ENCODE assay signal across 20 cellular contexts in the genomic region with DNA sequence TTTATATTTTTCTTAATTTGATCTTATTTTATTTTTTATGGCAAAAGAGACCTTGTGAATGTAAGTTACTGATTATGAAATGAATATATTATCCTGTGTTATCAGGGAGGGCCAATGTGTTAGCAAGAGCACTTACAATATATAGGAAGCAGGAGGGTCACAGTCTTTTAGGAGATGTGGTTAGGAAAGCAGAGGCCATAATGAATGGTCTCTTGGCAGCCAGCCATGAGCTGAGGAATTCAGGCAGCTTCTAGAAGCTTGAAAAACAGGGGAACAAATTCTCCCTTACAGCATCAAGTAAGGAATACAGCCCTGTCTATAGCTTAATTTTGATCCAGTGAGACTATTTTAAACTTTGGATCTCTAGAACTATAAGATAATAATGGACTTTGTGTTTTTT.
DNase-seq lines count a peak whose midpoint lies in the region; ATAC-seq and TF ChIP-seq lines count a peak whose summit lies in the region.
"Had no signal": no experiment of that assay in that cellular context is flagged by ENCODE, and none has a peak within 500 bp of the region (broad histone marks: within the 10 kb centered on the region; RNA-seq: fewer than 3 reads in every experiment).

No MANE protein-coding gene starts in this region.

- no peak overlapping the region for H2BK15ac ChIP-seq in IMR-90 (ENCODE audit: low read depth, low read length)

- in situ Hi-C loops in IMR-90 (cut with MboI; ENCODE audit: low sequenced_read_pairs): no loop called here

- no peaks in the 10 kb centered on the region for H3K4me1 Mint-ChIP-seq in chondrocyte (ENCODE audit: low read depth)
- H3K4me1 Mint-ChIP-seq: activated B cell treated with CpG ODN at 0.5 μM for 24 hours; activated naive CD8-positive, alpha-beta T cell treated with anti-CD3 and anti-CD28 coated beads for 36 hours; central memory CD8-positive, alpha-beta T cell had no signal

- TF ChIP-seq CTCF in AG10803 (conservative IDR thresholded peaks at IDR 0.05; ENCODE audit: low read length) (no peak), IMR-90 (conservative IDR thresholded peaks at IDR 0.05; ENCODE audit: low read depth, low read length) (no peak), foreskin fibroblast (IDR thresholded peaks at IDR 0.05; ENCODE audit: low read depth, low read length) (no peak), chondrocyte (IDR thresholded peaks at IDR 0.05) (no peak)

- intact Hi-C loops in IMR-90 (cut with micrococcal nuclease): no loop called here

- no peaks in the 10 kb centered on the region for H3K79me1 ChIP-seq in IMR-90 (ENCODE audit: low read depth in 1 of 2, low read length in 2 of 2)

- no peak overlapping the region for H4K91ac ChIP-seq in IMR-90 (ENCODE audit: insufficient read depth, low read depth, low read length)

- no peak overlapping the region for H4K5ac ChIP-seq in IMR-90 (ENCODE audit: low read depth, low read length)

- H3K18ac ChIP-seq in IMR-90 (ENCODE audit: low read depth, low read length): no peak overlapping the region

- no peaks in the 10 kb centered on the region for H3K9me1 ChIP-seq in IMR-90 (ENCODE audit: insufficient read depth, low read length)

- H2BK120ac ChIP-seq in IMR-90 (ENCODE audit: low read depth, low read length): no peak overlapping the region

- H2AFZ ChIP-seq in IMR-90 (replicated peaks; ENCODE audit: low read length, poor library complexity): no peak overlapping the region

- no peak overlapping the region for H2BK20ac ChIP-seq in IMR-90 (ENCODE audit: low read depth, low read length)

- H3K27me3 ChIP-seq in IMR-90 (ENCODE audit: control insufficient read depth, insufficient read depth, low read length): no peaks in the 10 kb centered on the region
- H3K27me3 ChIP-seq in adipocyte (replicated peaks; ENCODE audit: control insufficient read depth, insufficient read depth, low read length): no peaks in the 10 kb centered on the region

- no peak overlapping the region for H3K4ac ChIP-seq in IMR-90 (ENCODE audit: low read depth, low read length)

- H3K9ac ChIP-seq in IMR-90 (ENCODE audit: low read depth, low read length): no peak overlapping the region
- H3K9ac ChIP-seq in adipocyte (ENCODE audit: low read length): no peak overlapping the region

- no peak for ATAC-seq in IMR-90 (ENCODE audit: low read depth)
- no peak for ATAC-seq in HG03342 (IDR thresholded peaks at IDR 0.05; ENCODE audit: unreplicated experiment)
- no peak for ATAC-seq in esophagus mucosa
- ATAC-seq: activated CD8-positive, alpha-beta T cell treated with anti-CD3 and anti-CD28 coated beads, Interleukin-2, amount 10 ng/mL, durations not matched to agents 7 days and 5 days; left cardiac atrium; sciatic nerve had no signal

- no TSS peak for BruUV-seq in IMR-90 (replicated peaks; lab: Mats Ljungman, UMichigan)

- no peaks in the 10 kb centered on the region for H3K27me3 Mint-ChIP-seq in chondrocyte (ENCODE audit: low read depth)
- H3K27me3 Mint-ChIP-seq: activated B cell treated with CpG ODN at 0.5 μM for 24 hours; activated naive CD8-positive, alpha-beta T cell treated with anti-CD3 and anti-CD28 coated beads for 36 hours; central memory CD8-positive, alpha-beta T cell had no signal

- H3K4me3 Mint-ChIP-seq in chondrocyte (ENCODE audit: unreplicated experiment): no peak overlapping the region
- H3K4me3 Mint-ChIP-seq: activated B cell treated with CpG ODN at 0.5 μM for 24 hours; activated CD8-positive, alpha-beta T cell treated with anti-CD3 and anti-CD28 coated beads, Interleukin-2, amount 10 ng/mL, durations not matched to agents 7 days and 5 days; activated naive CD8-positive, alpha-beta T cell treated with anti-CD3 and anti-CD28 coated beads for 36 hours; activated T-helper 1 cell treated with anti-CD3 and anti-CD28 coated beads, Interleukin-12 subunit alpha, Interleukin-12 subunit beta, Interleukin-2, Interleukin-4 antibody, amounts not matched to agents 30 ng/mL and 10 ng/mL and 1 ng/mL, durations not matched to agents 14 hours and 24 hours and 36 hours; central memory CD8-positive, alpha-beta T cell had no signal

- H3K27ac ChIP-seq in IMR-90 (ENCODE audit: insufficient read depth, low read length): no peak overlapping the region

- H4K8ac ChIP-seq in IMR-90 (ENCODE audit: low read depth in 2 of 2, low read length in 2 of 2): no peak overlapping the region

- no peak overlapping the region for H3K56ac ChIP-seq in IMR-90 (ENCODE audit: extremely low read depth, insufficient read depth, low read length)

- H3K4me3 ChIP-seq in AG10803 (ENCODE audit: low read length) (no peak overlapping the region), IMR-90 (ENCODE audit: insufficient read depth, low read depth, low read length) (no peak overlapping the region), adipocyte (ENCODE audit: low read length) (no peak overlapping the region), foreskin fibroblast (ENCODE audit: low read depth in 1 of 2, low read length in 2 of 2) (no peak overlapping the region)

- TF ChIP-seq RAD21 in IMR-90 (IDR thresholded peaks at IDR 0.05; ENCODE audit: low read length): no peak

- no peak overlapping the region for H2AK5ac ChIP-seq in IMR-90 (ENCODE audit: low read depth, low read length)

- no peak for TF ChIP-seq POLR2A in IMR-90 (IDR thresholded peaks at IDR 0.05; ENCODE audit: low read depth, low read length)

- no peak overlapping the region for H3K23ac ChIP-seq in IMR-90 (ENCODE audit: low read depth, low read length)

- no peak overlapping the region for H3K14ac ChIP-seq in IMR-90 (replicated peaks; ENCODE audit: low read depth, low read length)

- dilution Hi-C loops in IMR-90 (cut with HindIII; ENCODE audit: low sequenced_read_pairs, unreplicated experiment): no loop called here

- H3K4me1 ChIP-seq in IMR-90 (ENCODE audit: control insufficient read depth, insufficient read depth, low read length): no peaks in the 10 kb centered on the region
- no peaks in the 10 kb centered on the region for H3K4me1 ChIP-seq in adipocyte (ENCODE audit: control insufficient read depth, insufficient read depth, low read length)

- H3K36me3 Mint-ChIP-seq in chondrocyte (ENCODE audit: low read depth): peaks cover 2% of the 10 kb centered on the region
- H3K36me3 Mint-ChIP-seq: activated naive CD8-positive, alpha-beta T cell treated with anti-CD3 and anti-CD28 coated beads for 36 hours had no signal

- no peak overlapping the region for H2BK5ac ChIP-seq in IMR-90 (ENCODE audit: low read depth, low read length, poor library complexity, severe bottlenecking)

- no peaks in the 10 kb centered on the region for H3K9me3 ChIP-seq in IMR-90 (ENCODE audit: control insufficient read depth, insufficient read depth, low read length)
- no peaks in the 10 kb centered on the region for H3K9me3 ChIP-seq in adipocyte (ENCODE audit: control insufficient read depth, low read length)

- DNase-seq in AG10803 (ENCODE audit: low read depth) (peak; percentile 6), IMR-90 (peak; percentile 37), adipocyte (ENCODE audit: low read depth) (peak; percentile 35), foreskin fibroblast (peak; percentile 4 to 11), NCI-H1417 (lab: John Stamatoyannopoulos, UW) (no peak), chondrocyte (ENCODE audit: low spot score) (no peak)
- DNase-seq: activated B cell treated with CpG ODN at 0.5 μM for 24 hours; activated CD8-positive, alpha-beta T cell treated with anti-CD3 and anti-CD28 coated beads, Interleukin-2, amount 10 ng/mL, durations not matched to agents 7 days and 5 days; activated naive CD8-positive, alpha-beta T cell treated with anti-CD3 and anti-CD28 coated beads for 36 hours; Calu3; effector memory CD4-positive, alpha-beta T cell; foreskin melanocyte; left cardiac atrium; stimulated activated CD4-positive, alpha-beta T cell treated with anti-CD3 and anti-CD28 coated beads, Interleukin-2, amount 100 ng/mL, for 24 hours; T-helper 1 cell had no signal

- POLR2A ChIA-PET in IMR-90 (lab: Charles Lee; ENCODE audit: unreplicated experiment): interaction anchor here (0.7 kb wide), 1 partner anchor 490 kb away, joined by 3 read pairs; no protein-coding TSS in a partner anchor

- no peaks in the 10 kb centered on the region for H3K36me3 ChIP-seq in IMR-90 (ENCODE audit: control insufficient read depth, insufficient read depth, low read length)
- no peaks in the 10 kb centered on the region for H3K36me3 ChIP-seq in adipocyte (ENCODE audit: control insufficient read depth, insufficient read depth, low read length, severe bottlenecking)

- peaks cover 17% of the 10 kb centered on the region for H3K9me3 Mint-ChIP-seq in chondrocyte (ENCODE audit: low read depth)

- no peaks in the 10 kb centered on the region for H4K20me1 ChIP-seq in IMR-90 (ENCODE audit: insufficient read depth, low read length)

- no peak overlapping the region for H3K4me2 ChIP-seq in IMR-90 (ENCODE audit: low read depth, low read length)

- H2AK9ac ChIP-seq in IMR-90 (replicated peaks; ENCODE audit: low read depth, low read length, poor library complexity): no peak overlapping the region

- H3K27ac Mint-ChIP-seq in chondrocyte (ENCODE audit: unreplicated experiment): no peak overlapping the region
- H3K27ac Mint-ChIP-seq: activated B cell treated with CpG ODN at 0.5 μM for 24 hours; activated CD8-positive, alpha-beta T cell treated with anti-CD3 and anti-CD28 coated beads, Interleukin-2, amount 10 ng/mL, durations not matched to agents 7 days and 5 days; activated naive CD8-positive, alpha-beta T cell treated with anti-CD3 and anti-CD28 coated beads for 36 hours; activated T-helper 1 cell treated with anti-CD3 and anti-CD28 coated beads, Interleukin-12 subunit alpha, Interleukin-12 subunit beta, Interleukin-2, Interleukin-4 antibody, amounts not matched to agents 30 ng/mL and 10 ng/mL and 1 ng/mL, durations not matched to agents 14 hours and 24 hours and 36 hours had no signal

- CTCF ChIA-PET in IMR-90 (lab: Yijun Ruan, JAX): no interaction called here

TF ChIP-seq in IMR-90, 13 proteins besides CTCF, POLR2A, EP300 and RAD21 (continues in another document):
- TF ChIP-seq CHD1 (IDR thresholded peaks at IDR 0.05; ENCODE audit: low read depth, low read length): no peak
- no peak for TF ChIP-seq NFE2L2 (IDR thresholded peaks at IDR 0.05; ENCODE audit: low read depth, low read length)
- no peak for TF ChIP-seq MAZ (IDR thresholded peaks at IDR 0.05; ENCODE audit: borderline replicate concordance, low read depth, low read length)
- TF ChIP-seq ELK1 (IDR thresholded peaks at IDR 0.05; ENCODE audit: borderline replicate concordance, low read depth, low read length): no peak

Comparison
In these comparisons a context has a peak if more than half of its experiments do, and no peak if none do; other contexts are left out.
1. DNase-seq: peak in AG10803 (single experiment), IMR-90 (single experiment), adipocyte (single experiment) and foreskin fibroblast (2 of 2); none in NCI-H1417 (0 of 3) and chondrocyte (single experiment).